9 cellular contexts compared by ENCODE assay signal in the genomic region with DNA sequence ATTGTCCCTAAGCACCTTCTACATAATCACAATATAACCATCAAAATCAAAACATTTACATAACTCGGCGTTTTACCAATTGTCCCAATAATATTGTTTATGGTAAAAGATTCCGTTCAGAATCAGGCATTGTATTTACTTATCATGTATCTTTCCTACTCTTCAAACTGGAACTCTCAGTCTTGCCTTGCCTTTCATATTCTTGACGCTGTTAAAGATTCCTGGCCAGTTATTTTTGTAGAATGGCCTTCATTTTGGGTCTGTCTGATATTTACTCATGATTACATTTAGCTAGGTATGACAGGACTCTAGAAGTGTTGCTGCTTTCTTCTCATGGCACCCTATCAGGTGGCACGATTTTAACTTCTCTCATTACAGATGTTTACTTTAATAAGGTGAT. TPM values are rescaled to one million over a fixed set of nuclear protein-coding genes. Genes with fewer than 3 reads are reported as not detected.
DNase-seq lines count a peak whose midpoint lies in the region; ATAC-seq and TF ChIP-seq lines count a peak whose summit lies in the region.
"Had no signal": no experiment of that assay in that cellular context is flagged by ENCODE, and none has a peak within 500 bp of the region (broad histone marks: within the 10 kb centered on the region; RNA-seq: fewer than 3 reads in every experiment).

No MANE protein-coding gene starts in this region.

- no peak for ATAC-seq in activated CD8-positive, alpha-beta memory T cell treated with anti-CD3 and anti-CD28 coated beads, Interleukin-2, amount 10 ng/mL, durations not matched to agents 7 days and 5 days
- ATAC-seq in T-helper 17 cell: no peak

- no peak for TF ChIP-seq POLR2A in stomach (IDR thresholded peaks at IDR 0.05)

- intact Hi-C loops in stomach (cut with DNase I; ENCODE audit: low total_unique reads): no loop called here

- no peak for TF ChIP-seq CTCF in stomach (IDR thresholded peaks at IDR 0.05)

- no peaks in the 10 kb centered on the region for H3K9me3 Mint-ChIP-seq in activated CD8-positive, alpha-beta memory T cell treated with anti-CD3 and anti-CD28 coated beads, Interleukin-2, amount 10 ng/mL, durations not matched to agents 7 days and 5 days (ENCODE audit: low read depth)

- H3K36me3 ChIP-seq in iPS-20b (ENCODE audit: insufficient read depth, low read depth, low read length): no peaks in the 10 kb centered on the region
- no peaks in the 10 kb centered on the region for H3K36me3 ChIP-seq in stomach
- H3K36me3 ChIP-seq: pancreas had no signal

- TF ChIP-seq EP300 in stomach (IDR thresholded peaks at IDR 0.05): no peak

- H3K4me3 Mint-ChIP-seq in activated CD8-positive, alpha-beta memory T cell treated with anti-CD3 and anti-CD28 coated beads, Interleukin-2, amount 10 ng/mL, durations not matched to agents 7 days and 5 days: peak overlapping the region; percentile 93
- H3K4me3 Mint-ChIP-seq in T-helper 17 cell: peak overlapping the region; percentile 99

- peak overlapping the region; percentile 67 for H3K4me3 ChIP-seq in iPS-20b (ENCODE audit: low read length)
- peak overlapping the region; percentile 79 to 98 (median 96) for H3K4me3 ChIP-seq in stomach

- H3K4me1 ChIP-seq in iPS-20b (ENCODE audit: insufficient read depth, low read length) (peaks cover 3% of the 10 kb centered on the region; the same call in 1 of the 2 replicates), stomach (peaks cover 10 to 36% (median 23%) of the 10 kb centered on the region in 4 donors)

- no peaks in the 10 kb centered on the region for H3K27me3 ChIP-seq in iPS-20b (ENCODE audit: insufficient read depth, low read length)
- no peaks in the 10 kb centered on the region for H3K27me3 ChIP-seq in stomach
- H3K27me3 ChIP-seq: pancreas had no signal

- H3K27me3 Mint-ChIP-seq in activated CD8-positive, alpha-beta memory T cell treated with anti-CD3 and anti-CD28 coated beads, Interleukin-2, amount 10 ng/mL, durations not matched to agents 7 days and 5 days: peaks cover 3% of the 10 kb centered on the region
- no peaks in the 10 kb centered on the region for H3K27me3 Mint-ChIP-seq in T-helper 17 cell

- peaks cover 21% of the 10 kb centered on the region for H3K4me1 Mint-ChIP-seq in activated CD8-positive, alpha-beta memory T cell treated with anti-CD3 and anti-CD28 coated beads, Interleukin-2, amount 10 ng/mL, durations not matched to agents 7 days and 5 days
- H3K4me1 Mint-ChIP-seq in T-helper 17 cell: peaks cover 19% of the 10 kb centered on the region

- 75 to 88% (median 79%) methylated on average over 5 of the region's 5 CpGs for WGBS in stomach, 5 donors

- peak overlapping the region; percentile 89 for H3K27ac Mint-ChIP-seq in activated CD8-positive, alpha-beta memory T cell treated with anti-CD3 and anti-CD28 coated beads, Interleukin-2, amount 10 ng/mL, durations not matched to agents 7 days and 5 days
- peak overlapping the region; percentile 92 for H3K27ac Mint-ChIP-seq in T-helper 17 cell

- no peak overlapping the region for H3K27ac ChIP-seq in iPS-20b (ENCODE audit: low read length)
- peak overlapping the region in 4 of 5 donors; percentile 84 to 95 (median 91) for H3K27ac ChIP-seq in stomach

- peaks cover 4% of the 10 kb centered on the region for H3K36me3 Mint-ChIP-seq in activated CD8-positive, alpha-beta memory T cell treated with anti-CD3 and anti-CD28 coated beads, Interleukin-2, amount 10 ng/mL, durations not matched to agents 7 days and 5 days
- H3K36me3 Mint-ChIP-seq in T-helper 17 cell (ENCODE audit: low read depth): peaks cover 4% of the 10 kb centered on the region

- no peak overlapping the region for H3K9ac ChIP-seq in iPS-20b (ENCODE audit: low read depth, low read length)

- CTCF ChIA-PET in activated CD8-positive, alpha-beta memory T cell treated with anti-CD3 and anti-CD28 coated beads, Interleukin-2, amount 10 ng/mL, durations not matched to agents 7 days and 5 days (lab: Charles Lee): interaction anchor here (1.0 to 1.4 kb wide), 6 partner anchors 14 to 392 kb away, joined by 3 to 8 read pairs (median 4); partner anchors contain the start of gene DTD2

- DNase-seq in activated CD8-positive, alpha-beta memory T cell treated with anti-CD3 and anti-CD28 coated beads, Interleukin-2, amount 10 ng/mL, durations not matched to agents 7 days and 5 days: no peak
- no peak for DNase-seq in activated CD8-positive, alpha-beta memory T cell treated with anti-CD3 and anti-CD28 coated beads, Interleukin-2, amount 50 U/mL, for 4 hours
- DNase-seq in T-helper 17 cell (no peak), stomach (no peak), MV-4-11 (lab: John Stamatoyannopoulos, UW) (no peak), anterior cingulate cortex (lab: John Stamatoyannopoulos, UW) (no peak), NCI-H2107 (lab: John Stamatoyannopoulos, UW) (no peak)

- H3K9me3 ChIP-seq in T-helper 17 cell (ENCODE audit: control insufficient read depth, low read length, poor library complexity, severe bottlenecking) (no peaks in the 10 kb centered on the region), iPS-20b (ENCODE audit: insufficient read depth, low read depth, low read length) (no peaks in the 10 kb centered on the region), stomach (no peaks in the 10 kb centered on the region)
- H3K9me3 ChIP-seq: pancreas had no signal

RNA-seq across cellular contexts. Expression of gene HEATR5A, which starts 0.8 kb away (rescaled TPM):
- total RNA-seq in activated CD8-positive, alpha-beta memory T cell treated with anti-CD3 and anti-CD28 coated beads, Interleukin-2, amount 10 ng/mL, durations not matched to agents 7 days and 5 days: 10 to 100 TPM in 1 of 2 experiments, 1 to 10 TPM in 1; 8.4 to 18.7 TPM
- total RNA-seq in T-helper 17 cell: 1 to 10 TPM; 7.9 to 8.3 TPM
- 10 to 100 TPM; 10.1 to 92.8 (median 37.3) TPM for total RNA-seq in stomach
- polyA plus RNA-seq in stomach: 10 to 100 TPM in 1 of 3 donors, 1 to 10 TPM in 2; 3.6 to 12.1 (median 4.1) TPM

RNA-seq across cellular contexts. Expression of gene DTD2, which starts 36.1 kb away (rescaled TPM):
- 10 to 100 TPM; 14.7 to 20.3 TPM for total RNA-seq in activated CD8-positive, alpha-beta memory T cell treated with anti-CD3 and anti-CD28 coated beads, Interleukin-2, amount 10 ng/mL, durations not matched to agents 7 days and 5 days
- 10 to 100 TPM; 12.9 to 14.7 TPM for total RNA-seq in T-helper 17 cell
- total RNA-seq in stomach: 10 to 100 TPM in 3 of 5 donors, 1 to 10 TPM in 2; 2.9 to 32.1 (median 19.4) TPM
- polyA plus RNA-seq in stomach: 10 to 100 TPM in 1 of 3 donors, 1 to 10 TPM in 2; 8.4 to 14.1 (median 9.0) TPM
